ENCODE assay signal across 10 cellular contexts in the genomic region with DNA sequence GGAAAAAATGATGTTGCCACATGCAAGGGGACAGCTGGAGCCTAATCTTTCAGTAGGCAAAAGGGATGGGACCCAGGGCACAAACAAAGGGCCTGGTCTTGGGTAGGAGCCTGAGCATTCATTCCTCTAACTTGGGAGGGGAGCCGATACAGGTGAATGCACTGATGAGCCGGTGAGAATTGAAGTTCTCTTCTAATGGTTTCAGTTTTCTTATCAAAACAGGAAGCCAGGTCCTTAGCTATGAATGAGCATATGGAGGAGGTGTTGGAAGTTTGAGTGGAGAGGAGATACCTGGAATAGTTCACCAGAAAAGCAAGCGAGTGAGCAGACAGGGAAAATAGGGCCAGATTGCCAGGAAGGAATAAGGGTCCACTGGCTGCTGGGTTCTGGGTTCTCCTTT. TPM values are rescaled to one million over a fixed set of nuclear protein-coding genes. Genes with fewer than 3 reads are reported as not detected.
A peak's percentile ranks its signal among the peaks of the same experiment; 100 is the strongest.
DNase-seq lines count a peak whose midpoint lies in the region; ATAC-seq and TF ChIP-seq lines count a peak whose summit lies in the region.
"Had no signal": no experiment of that assay in that cellular context is flagged by ENCODE, and none has a peak within 500 bp of the region (broad histone marks: within the 10 kb centered on the region; RNA-seq: fewer than 3 reads in every experiment).

No MANE protein-coding gene starts in this region.

- H3K36me3 Mint-ChIP-seq in T-helper 2 cell treated with Interferon-gamma antibody and Interleukin-4, amounts not matched to agents 5 μg/mL and 100 μg/mL, for 36 hours (ENCODE audit: low read depth) = peaks cover 78% of the 10 kb centered on the region

- ATAC-seq in GM21576 (IDR thresholded peaks at IDR 0.05; ENCODE audit: unreplicated experiment) (peak; percentile 42), HG03565 (IDR thresholded peaks at IDR 0.05; ENCODE audit: unreplicated experiment) (peak; percentile 30), mucosa of descending colon (peak; percentile 54)

- no peak overlapping the region for H3K4me3 ChIP-seq in mucosa of descending colon

- peaks cover 7% of the 10 kb centered on the region for H3K4me1 ChIP-seq in mucosa of descending colon (ENCODE audit: low read depth)

- no peaks in the 10 kb centered on the region for H3K27me3 Mint-ChIP-seq in T-helper 2 cell treated with Interferon-gamma antibody and Interleukin-4, amounts not matched to agents 5 μg/mL and 100 μg/mL, for 36 hours (ENCODE audit: low read depth)

- peak overlapping the region; percentile 74 for H3K4me3 Mint-ChIP-seq in T-helper 2 cell treated with Interferon-gamma antibody and Interleukin-4, amounts not matched to agents 5 μg/mL and 100 μg/mL, for 36 hours
- H3K4me3 Mint-ChIP-seq: neural crest cell had no signal

- no peaks in the 10 kb centered on the region for H3K9me3 Mint-ChIP-seq in T-helper 2 cell treated with Interferon-gamma antibody and Interleukin-4, amounts not matched to agents 5 μg/mL and 100 μg/mL, for 36 hours
- H3K9me3 Mint-ChIP-seq: neural crest cell had no signal

- no peak for DNase-seq in T-helper 2 cell treated with Interferon-gamma antibody and Interleukin-4, amounts not matched to agents 5 μg/mL and 100 μg/mL, for 36 hours (ENCODE audit: low spot score)
- DNase-seq in T-helper 2 cell (no peak), mucosa of descending colon (no peak), erythroblast (lab: John Stamatoyannopoulos, UW) (no peak), SW480 (ENCODE audit: low spot score) (no peak), NCI-H1048 (lab: John Stamatoyannopoulos, UW) (no peak)
- DNase-seq: NCI-H774 had no signal

- no peaks in the 10 kb centered on the region for H3K36me3 ChIP-seq in mucosa of descending colon (ENCODE audit: low read depth)

- peak overlapping the region; percentile 74 for H3K27ac Mint-ChIP-seq in T-helper 2 cell treated with Interferon-gamma antibody and Interleukin-4, amounts not matched to agents 5 μg/mL and 100 μg/mL, for 36 hours

- no peak for TF ChIP-seq CTCF in mucosa of descending colon (IDR thresholded peaks at IDR 0.05)

- no peak for TF ChIP-seq POLR2A in erythroblast (IDR thresholded peaks at IDR 0.05; ENCODE audit: low read length)

- no peaks in the 10 kb centered on the region for H3K9me3 ChIP-seq in mucosa of descending colon

- intact Hi-C loops in mucosa of descending colon (cut with DNase I, micrococcal nuclease) = no loop called here

- H3K4me1 Mint-ChIP-seq in T-helper 2 cell treated with Interferon-gamma antibody and Interleukin-4, amounts not matched to agents 5 μg/mL and 100 μg/mL, for 36 hours (ENCODE audit: low read depth) = peaks cover 77% of the 10 kb centered on the region

RNA-seq across cellular contexts. Expression of a gene that starts 10.1 kb away (rescaled TPM):
- 10 to 100 TPM; 11.4 to 18.3 (median 12.0) TPM for total RNA-seq in mucosa of descending colon
